ENCODE assay signal across 24 cellular contexts in genomic region chr16:88807142-88807625, GRCh38. TPM values are rescaled to one million over a fixed set of nuclear protein-coding genes. Genes with fewer than 3 reads are reported as not detected.
A peak's percentile ranks its signal among the peaks of the same experiment; 100 is the strongest.
DNase-seq lines count a peak whose midpoint lies in the region; ATAC-seq and TF ChIP-seq lines count a peak whose summit lies in the region.
"Had no signal": no experiment of that assay in that cellular context is flagged by ENCODE, and none has a peak within 500 bp of the region (broad histone marks: within the 10 kb centered on the region; RNA-seq: fewer than 3 reads in every experiment).

No MANE protein-coding gene starts in this region.

- H4K8ac ChIP-seq in neuronal stem cell (ENCODE audit: low read depth, low read length), result peak overlapping the region; percentile 65

- peaks cover 53% of the 10 kb centered on the region for H3K79me1 ChIP-seq in neuronal stem cell (ENCODE audit: low read depth, low read length)

- H2BK15ac ChIP-seq in neuronal stem cell (ENCODE audit: low read length), result no peak overlapping the region

- H3K9me3 ChIP-seq in neuronal stem cell (replicated peaks in 1 of 2; ENCODE audit: control insufficient read depth in 2 of 2, insufficient read depth in 1 of 2, low read depth in 1 of 2, low read length in 2 of 2), result peaks cover 2 to 3% of the 10 kb centered on the region in 2 donors
- H3K9me3 ChIP-seq in ascending aorta, result no peaks in the 10 kb centered on the region
- H3K9me3 ChIP-seq: spleen had no signal

- H2BK5ac ChIP-seq in neuronal stem cell (ENCODE audit: low read length), result no peak overlapping the region

- no peak for TF ChIP-seq CTCF in activated CD8-positive, alpha-beta T cell treated with anti-CD3 and anti-CD28 coated beads for 36 hours (IDR thresholded peaks at IDR 0.05)
- TF ChIP-seq CTCF in WTC11 (IDR thresholded peaks at IDR 0.05), result no peak
- no peak for TF ChIP-seq CTCF in ascending aorta (IDR thresholded peaks at IDR 0.05)

- DNase-seq in activated CD8-positive, alpha-beta T cell treated with anti-CD3 and anti-CD28 coated beads, Interleukin-2, amount 10 ng/mL, durations not matched to agents 7 days and 5 days, result no peak
- DNase-seq in activated CD8-positive, alpha-beta T cell treated with anti-CD3 and anti-CD28 coated beads for 36 hours, result no peak
- DNase-seq in WTC11 (ENCODE audit: low spot score) (no peak), neuronal stem cell (ENCODE audit: low spot score) (no peak), ascending aorta (ENCODE audit: low spot score in 2 of 2) (no peak)
- DNase-seq: activated naive CD4-positive, alpha-beta T cell treated with anti-CD3 and anti-CD28 coated beads, Interleukin-2, amount 50 U/mL, for 16 hours; C1 segment of cervical spinal cord; central memory CD4-positive, alpha-beta T cell; dorsolateral prefrontal cortex; H9; KBM-7; mesenchymal stem cell; MV-4-11; NCI-H187 treated with DMSO at 0.1 percent for 48 hours; NCI-H2227 treated with DMSO at 0.1 percent for 48 hours; retina; SHP77 treated with DMSO at 0.1 percent for 48 hours; spleen; stimulated activated CD8-positive, alpha-beta memory T cell treated with anti-CD3 and anti-CD28 coated beads, Interleukin-4, amount 100 ng/mL, for 48 hours; T-cell had no signal

- no peak overlapping the region for H3K9ac ChIP-seq in neuronal stem cell (ENCODE audit: low read depth, low read length, poor library complexity)

- no peak overlapping the region for H3K4me3 ChIP-seq in neuronal stem cell (ENCODE audit: low read length in 2 of 2)
- no peak overlapping the region for H3K4me3 ChIP-seq in ascending aorta
- H3K4me3 ChIP-seq: dorsolateral prefrontal cortex, spleen had no signal

- intact Hi-C loops in activated CD8-positive, alpha-beta T cell treated with anti-CD3 and anti-CD28 coated beads for 36 hours (cut with micrococcal nuclease), result no loop called here
- intact Hi-C loops in ascending aorta (cut with DNase I), result no loop called here

- H2BK12ac ChIP-seq in neuronal stem cell (ENCODE audit: low read length), result no peak overlapping the region

- H3K14ac ChIP-seq in neuronal stem cell (ENCODE audit: low read length), result no peak overlapping the region

- H3K4me1 ChIP-seq in neuronal stem cell (ENCODE audit: control insufficient read depth in 2 of 2, insufficient read depth in 1 of 2, low read depth in 1 of 2, low read length in 2 of 2), result peaks cover 17 to 21% of the 10 kb centered on the region in 2 donors
- H3K4me1 ChIP-seq in ascending aorta, result peaks cover 8 to 22% of the 10 kb centered on the region in 2 donors

- H3K36me3 ChIP-seq in neuronal stem cell (replicated peaks in 1 of 2; ENCODE audit: control insufficient read depth in 2 of 2, insufficient read depth in 2 of 2, low read length in 2 of 2) (peaks cover 52 to 62% of the 10 kb centered on the region in 2 donors), ascending aorta (peaks cover 12 to 22% of the 10 kb centered on the region in 2 donors)

- H3K27ac Mint-ChIP-seq in activated CD8-positive, alpha-beta T cell treated with anti-CD3 and anti-CD28 coated beads, Interleukin-2, amount 10 ng/mL, durations not matched to agents 7 days and 5 days, result no peak overlapping the region
- no peak overlapping the region for H3K27ac Mint-ChIP-seq in activated CD8-positive, alpha-beta T cell treated with anti-CD3 and anti-CD28 coated beads for 36 hours
- H3K27ac Mint-ChIP-seq in WTC11, result no peak overlapping the region
- H3K27ac Mint-ChIP-seq: T-cell had no signal

- POLR2A ChIA-PET in activated CD8-positive, alpha-beta T cell treated with anti-CD3 and anti-CD28 coated beads, Interleukin-2, amount 10 ng/mL, durations not matched to agents 7 days and 5 days (lab: Charles Lee), result no interaction called here
- POLR2A ChIA-PET in activated CD8-positive, alpha-beta T cell treated with anti-CD3 and anti-CD28 coated beads for 36 hours (lab: Charles Lee), result interaction anchor here (0.6 to 7.3 kb wide), 3 partner anchors 25 to 161 kb away, joined by 3 to 81 read pairs (median 23); partner anchors contain the start of gene PIEZO1
- POLR2A ChIA-PET in WTC11 (lab: Charles Lee), result no interaction called here

- H3K9me3 Mint-ChIP-seq in activated CD8-positive, alpha-beta T cell treated with anti-CD3 and anti-CD28 coated beads, Interleukin-2, amount 10 ng/mL, durations not matched to agents 7 days and 5 days (ENCODE audit: insufficient read depth), result no peaks in the 10 kb centered on the region
- H3K9me3 Mint-ChIP-seq in activated CD8-positive, alpha-beta T cell treated with anti-CD3 and anti-CD28 coated beads for 36 hours, result no peaks in the 10 kb centered on the region
- H3K9me3 Mint-ChIP-seq in WTC11, result no peaks in the 10 kb centered on the region
- H3K9me3 Mint-ChIP-seq: H9, T-cell had no signal

- H4K91ac ChIP-seq in neuronal stem cell (ENCODE audit: low read depth, low read length, poor library complexity), result no peak overlapping the region

- ATAC-seq in activated CD8-positive, alpha-beta T cell treated with anti-CD3 and anti-CD28 coated beads, Interleukin-2, amount 10 ng/mL, durations not matched to agents 7 days and 5 days, result no peak
- no peak for ATAC-seq in activated CD8-positive, alpha-beta T cell treated with anti-CD3 and anti-CD28 coated beads for 36 hours
- ATAC-seq in WTC11 (no peak), HG02938 (IDR thresholded peaks at IDR 0.05; ENCODE audit: unreplicated experiment) (no peak), HG02571 (IDR thresholded peaks at IDR 0.05; ENCODE audit: unreplicated experiment) (no peak)
- ATAC-seq: left colon, T-cell had no signal

- no peak overlapping the region for H2AFZ ChIP-seq in neuronal stem cell (ENCODE audit: low read length)

- H3K4ac ChIP-seq in neuronal stem cell (ENCODE audit: low read length), result no peak overlapping the region

- CTCF ChIA-PET in activated CD8-positive, alpha-beta T cell treated with anti-CD3 and anti-CD28 coated beads, Interleukin-2, amount 10 ng/mL, durations not matched to agents 7 days and 5 days (lab: Charles Lee), result no interaction called here
- CTCF ChIA-PET in activated CD8-positive, alpha-beta T cell treated with anti-CD3 and anti-CD28 coated beads for 36 hours (lab: Charles Lee), result no interaction called here
- CTCF ChIA-PET in WTC11 (lab: Charles Lee), result interaction anchor here (0.6 to 5.7 kb wide), 3 partner anchors 27 to 70 kb away, joined by 3 to 34 read pairs (median 5); no protein-coding TSS in a partner anchor

- peak; percentile 40 for TF ChIP-seq POLR2A in GM18951 (IDR thresholded peaks at IDR 0.05; ENCODE audit: extremely low read depth, insufficient read depth, insufficient read length)

- no CpG with 5 or more reads among the region's 24 CpGs for WGBS in neuronal stem cell (ENCODE audit: extremely low coverage in 2 of 2, insufficient read length in 2 of 2, insufficient replicate concordance in 1 of 2), 2 donors

- H3K4me1 Mint-ChIP-seq in activated CD8-positive, alpha-beta T cell treated with anti-CD3 and anti-CD28 coated beads, Interleukin-2, amount 10 ng/mL, durations not matched to agents 7 days and 5 days (ENCODE audit: low read depth), result peaks cover 36% of the 10 kb centered on the region
- peaks cover 11% of the 10 kb centered on the region for H3K4me1 Mint-ChIP-seq in activated CD8-positive, alpha-beta T cell treated with anti-CD3 and anti-CD28 coated beads for 36 hours (ENCODE audit: low read depth)
- peaks cover 11% of the 10 kb centered on the region for H3K4me1 Mint-ChIP-seq in WTC11

- peak overlapping the region; percentile 50 for H3K23ac ChIP-seq in neuronal stem cell (ENCODE audit: low read depth, low read length, poor library complexity)

- H3K4me3 Mint-ChIP-seq in activated CD8-positive, alpha-beta T cell treated with anti-CD3 and anti-CD28 coated beads, Interleukin-2, amount 10 ng/mL, durations not matched to agents 7 days and 5 days, result peak overlapping the region; percentile 15
- H3K4me3 Mint-ChIP-seq in activated CD8-positive, alpha-beta T cell treated with anti-CD3 and anti-CD28 coated beads for 36 hours, result no peak overlapping the region
- H3K4me3 Mint-ChIP-seq in WTC11, result no peak overlapping the region
- H3K4me3 Mint-ChIP-seq: H9 had no signal

- no peaks in the 10 kb centered on the region for H3K27me3 ChIP-seq in neuronal stem cell (ENCODE audit: control insufficient read depth in 3 of 3, insufficient read depth in 3 of 3, low read depth in 1 of 3, low read length in 3 of 3)
- H3K27me3 ChIP-seq in ascending aorta, result no peaks in the 10 kb centered on the region
- H3K27me3 ChIP-seq: dorsolateral prefrontal cortex had no signal

- H3K18ac ChIP-seq in neuronal stem cell (ENCODE audit: low read length), result no peak overlapping the region

- H3K36me3 Mint-ChIP-seq in activated CD8-positive, alpha-beta T cell treated with anti-CD3 and anti-CD28 coated beads, Interleukin-2, amount 10 ng/mL, durations not matched to agents 7 days and 5 days (ENCODE audit: low read depth), result peaks cover 49% of the 10 kb centered on the region
- H3K36me3 Mint-ChIP-seq in activated CD8-positive, alpha-beta T cell treated with anti-CD3 and anti-CD28 coated beads for 36 hours (ENCODE audit: low read depth), result peaks cover 59% of the 10 kb centered on the region
- H3K36me3 Mint-ChIP-seq in WTC11, result peaks cover 39% of the 10 kb centered on the region
- H3K36me3 Mint-ChIP-seq: T-cell had no signal

- in situ Hi-C loops in GM18951 (cut with MboI; ENCODE audit: low sequenced_read_pairs, unreplicated experiment), result loop anchor here (25.0 kb wide), 1 partner anchor 405 kb away; the partner anchor contains the start of genes SLC22A31 and ZNF778

- no peak overlapping the region for H3K4me2 ChIP-seq in neuronal stem cell (ENCODE audit: insufficient read depth, low read length, poor library complexity, severe bottlenecking)

- no peak overlapping the region for H2AK5ac ChIP-seq in neuronal stem cell (ENCODE audit: low read depth, low read length)

- no peaks in the 10 kb centered on the region for H3K27me3 Mint-ChIP-seq in activated CD8-positive, alpha-beta T cell treated with anti-CD3 and anti-CD28 coated beads, Interleukin-2, amount 10 ng/mL, durations not matched to agents 7 days and 5 days (ENCODE audit: low read depth)
- no peaks in the 10 kb centered on the region for H3K27me3 Mint-ChIP-seq in activated CD8-positive, alpha-beta T cell treated with anti-CD3 and anti-CD28 coated beads for 36 hours
- H3K27me3 Mint-ChIP-seq in WTC11 (ENCODE audit: low read depth), result no peaks in the 10 kb centered on the region
- H3K27me3 Mint-ChIP-seq: T-cell had no signal

- H3K27ac ChIP-seq in neuronal stem cell (replicated peaks; ENCODE audit: low read length) (peak overlapping the region; percentile 46), ascending aorta (no peak overlapping the region)
- H3K27ac ChIP-seq: spleen had no signal

- no peak overlapping the region for H2BK120ac ChIP-seq in neuronal stem cell (ENCODE audit: low read depth, low read length)

RNA-seq across cellular contexts. Expression of gene CDT1, which starts 3.6 kb away (rescaled TPM):
- total RNA-seq in activated CD8-positive, alpha-beta T cell treated with anti-CD3 and anti-CD28 coated beads, Interleukin-2, amount 10 ng/mL, durations not matched to agents 7 days and 5 days, result 100 to 1,000 TPM; 126 to 132 TPM
- total RNA-seq in activated CD8-positive, alpha-beta T cell treated with anti-CD3 and anti-CD28 coated beads for 36 hours, result 100 to 1,000 TPM; 180 to 182 TPM
- total RNA-seq in WTC11 (2021), result 142 to 154 TPM (median 149 TPM) in 3 replicates
- 40.6 TPM for polyA plus RNA-seq in neuronal stem cell (2013, experiment 1 of 2)
- 40.0 TPM for polyA plus RNA-seq in neuronal stem cell (2013, experiment 2 of 2)
- total RNA-seq in ascending aorta, result not detected

RNA-seq across cellular contexts. Expression of gene APRT, which starts 4.5 kb away (rescaled TPM):
- total RNA-seq in activated CD8-positive, alpha-beta T cell treated with anti-CD3 and anti-CD28 coated beads, Interleukin-2, amount 10 ng/mL, durations not matched to agents 7 days and 5 days, result 100 to 1,000 TPM; 140 to 141 TPM
- 100 to 1,000 TPM; 236 to 240 TPM for total RNA-seq in activated CD8-positive, alpha-beta T cell treated with anti-CD3 and anti-CD28 coated beads for 36 hours
- total RNA-seq in WTC11 (2021) (272 to 288 TPM (median 282 TPM) in 3 replicates), ascending aorta (305 TPM)
- polyA plus RNA-seq in neuronal stem cell (2013, experiment 1 of 2), result 146 TPM
- 150 TPM for polyA plus RNA-seq in neuronal stem cell (2013, experiment 2 of 2)

RNA-seq across cellular contexts. Expression of gene PIEZO1, which starts 22.2 kb away (rescaled TPM):
- total RNA-seq in activated CD8-positive, alpha-beta T cell treated with anti-CD3 and anti-CD28 coated beads, Interleukin-2, amount 10 ng/mL, durations not matched to agents 7 days and 5 days, result 100 to 1,000 TPM; 226 to 230 TPM
- 10 to 100 TPM; 87.7 to 91.8 TPM for total RNA-seq in activated CD8-positive, alpha-beta T cell treated with anti-CD3 and anti-CD28 coated beads for 36 hours
- 68.3 to 75.1 TPM (median 71.3 TPM) in 3 replicates for total RNA-seq in WTC11 (2021)
- polyA plus RNA-seq in neuronal stem cell (2013, experiment 1 of 2), result 8.0 TPM
- 9.2 TPM for polyA plus RNA-seq in neuronal stem cell (2013, experiment 2 of 2)
- 428 TPM for total RNA-seq in ascending aorta

RNA-seq across cellular contexts. Expression of gene GALNS, which starts 49.6 kb away (rescaled TPM):
- 10 to 100 TPM; 31.1 to 33.3 TPM for total RNA-seq in activated CD8-positive, alpha-beta T cell treated with anti-CD3 and anti-CD28 coated beads, Interleukin-2, amount 10 ng/mL, durations not matched to agents 7 days and 5 days
- total RNA-seq in activated CD8-positive, alpha-beta T cell treated with anti-CD3 and anti-CD28 coated beads for 36 hours, result 10 to 100 TPM; 24.5 to 25.4 TPM
- total RNA-seq in WTC11 (2021) (23.0 to 29.5 TPM (median 25.8 TPM) in 3 replicates), ascending aorta (62.2 TPM)
- polyA plus RNA-seq in neuronal stem cell (2013, experiment 1 of 2), result 9.6 TPM
- 9.1 TPM for polyA plus RNA-seq in neuronal stem cell (2013, experiment 2 of 2)

RNA-seq across cellular contexts. Expression of gene TRAPPC2L, which starts 49.7 kb away (rescaled TPM):
- total RNA-seq in activated CD8-positive, alpha-beta T cell treated with anti-CD3 and anti-CD28 coated beads, Interleukin-2, amount 10 ng/mL, durations not matched to agents 7 days and 5 days, result 10 to 100 TPM; 61.2 to 65.3 TPM
- 10 to 100 TPM; 56.4 to 61.9 TPM for total RNA-seq in activated CD8-positive, alpha-beta T cell treated with anti-CD3 and anti-CD28 coated beads for 36 hours
- 63.1 to 82.0 TPM (median 64.5 TPM) in 3 replicates for total RNA-seq in WTC11 (2021)
- polyA plus RNA-seq in neuronal stem cell (2013, experiment 1 of 2), result 57.0 TPM
- polyA plus RNA-seq in neuronal stem cell (2013, experiment 2 of 2), result 58.2 TPM
- total RNA-seq in ascending aorta, result 7.6 TPM

Comparison
In these comparisons a context has a peak if more than half of its experiments do, and no peak if none do; other contexts are left out.
1. RNA of gene CDT1, which starts 3.6 kb away (total RNA-seq): 180 to 182 TPM in activated CD8-positive, alpha-beta T cell treated with anti-CD3 and anti-CD28 coated beads for 36 hours, 142 to 154 TPM in WTC11 and 126 to 132 TPM in activated CD8-positive, alpha-beta T cell treated with anti-CD3 and anti-CD28 coated beads, Interleukin-2, amount 10 ng/mL, durations not matched to agents 7 days and 5 days; not detected in ascending aorta (single experiment); every median in the first group is over 100 times any median in the second.